In genomic region chr11:64864135-64864472, GRCh38 we compare ENCODE assay signal across 1 cellular context.
TF ChIP-seq lines count a peak whose summit lies in the region.

No MANE protein-coding gene starts in this region.

TF ChIP-seq in A549, 52 proteins besides CTCF, POLR2A, EP300 and RAD21 (continued from another document):
- TF ChIP-seq BHLHE40 (IDR thresholded peaks at IDR 0.05; ENCODE audit: low read depth, low read length), result no peak
TF ChIP-seq in A549: peak in this region for 0.
